ENCODE assay signal across 1 cellular context in genomic region chr11:134402910-134403309, GRCh38.
TF ChIP-seq lines count a peak whose summit lies in the region.

No MANE protein-coding gene starts in this region.

TF ChIP-seq in H1, 55 proteins besides CTCF, POLR2A, EP300 and RAD21 (continued from another document):
- no peak for TF ChIP-seq ATF2 (IDR thresholded peaks at IDR 0.05; ENCODE audit: low read length)
- TF ChIP-seq CHD2 (IDR thresholded peaks at IDR 0.05; ENCODE audit: low read length): no peak
TF ChIP-seq in H1: peak in this region for 0.
